1 cellular context compared by ENCODE assay signal in genomic region chr17:76554131-76554530, GRCh38.
TF ChIP-seq lines count a peak whose summit lies in the region.

No MANE protein-coding gene starts in this region.

TF ChIP-seq in SK-N-SH, 30 proteins besides CTCF, POLR2A, EP300 and RAD21 (continued from another document):
- TF ChIP-seq REST (IDR thresholded peaks at IDR 0.05; ENCODE audit: low read depth, low read length) (no peak), USF1 (IDR thresholded peaks at IDR 0.05; ENCODE audit: borderline replicate concordance, low read depth) (no peak), IRF3 (IDR thresholded peaks at IDR 0.05; ENCODE audit: low read depth, low read length) (no peak), NRF1 (IDR thresholded peaks at IDR 0.05; ENCODE audit: low read depth, low read length) (no peak), FOXJ3 (CRISPR knock-in tag; IDR thresholded peaks at IDR 0.05) (no peak)
